Comparison of ENCODE assay signal across 9 cellular contexts in genomic region chrX:2707334-2707760, GRCh38. TPM values are rescaled to one million over a fixed set of nuclear protein-coding genes. Genes with fewer than 3 reads are reported as not detected.
DNase-seq lines count a peak whose midpoint lies in the region; ATAC-seq and TF ChIP-seq lines count a peak whose summit lies in the region.
"Had no signal": no experiment of that assay in that cellular context is flagged by ENCODE, and none has a peak within 500 bp of the region (broad histone marks: within the 10 kb centered on the region; RNA-seq: fewer than 3 reads in every experiment).

No MANE protein-coding gene starts in this region.

- peak overlapping the region; percentile 98 for H3K27ac Mint-ChIP-seq in activated T-helper 2 cell treated with anti-CD3 and anti-CD28 coated beads, Interferon-gamma antibody, Interleukin-2, Interleukin-4, amounts not matched to agents 10 μg/mL and 5 μg/mL and 100 μg/mL, durations not matched to agents 14 hours and 24 hours and 36 hours

- H3K36me3 ChIP-seq in heart left ventricle (peaks cover 0 to 14% (median 8%) of the 10 kb centered on the region in 9 donors), skeletal muscle satellite cell (ENCODE audit: insufficient read depth, low read length) (peaks cover 3% of the 10 kb centered on the region)

- ATAC-seq in GM21717 (IDR thresholded peaks at IDR 0.05; ENCODE audit: unreplicated experiment) (peak; percentile 89), heart left ventricle (peak; percentile 7 to 40 (median 32))

- peaks cover 53% of the 10 kb centered on the region for H3K36me3 Mint-ChIP-seq in activated T-helper 2 cell treated with anti-CD3 and anti-CD28 coated beads, Interferon-gamma antibody, Interleukin-2, Interleukin-4, amounts not matched to agents 10 μg/mL and 5 μg/mL and 100 μg/mL, durations not matched to agents 14 hours and 24 hours and 36 hours (ENCODE audit: low read depth)

- no peaks in the 10 kb centered on the region for H3K9me3 Mint-ChIP-seq in activated T-helper 2 cell treated with anti-CD3 and anti-CD28 coated beads, Interferon-gamma antibody, Interleukin-2, Interleukin-4, amounts not matched to agents 10 μg/mL and 5 μg/mL and 100 μg/mL, durations not matched to agents 14 hours and 24 hours and 36 hours

- H3K4me2 ChIP-seq in skeletal muscle satellite cell (ENCODE audit: low read length), result peak overlapping the region; percentile 68

- H3K27me3 ChIP-seq in heart left ventricle, result no peaks in the 10 kb centered on the region
- H3K27me3 ChIP-seq in skeletal muscle satellite cell (ENCODE audit: control insufficient read depth, insufficient read depth, low read length), result no peaks in the 10 kb centered on the region

- DNase-seq in Caki2 (ENCODE audit: low read depth) (peak; percentile 94), heart left ventricle (peak in 4 of 5 donors; percentile 53 to 70 (median 60)), NCI-H1694 treated with DMSO at 0.1 percent for 48 hours (lab: John Stamatoyannopoulos, UW) (no peak), NCI-H1048 (lab: John Stamatoyannopoulos, UW) (no peak)
- peak; percentile 97 for DNase-seq in Jurkat, Clone E6-1 (ENCODE audit: low read depth, low spot score)
- DNase-seq in activated T-helper 2 cell treated with anti-CD3 and anti-CD28 coated beads, Interferon-gamma antibody, Interleukin-2, Interleukin-4, amounts not matched to agents 10 μg/mL and 5 μg/mL and 100 μg/mL, durations not matched to agents 14 hours and 24 hours and 36 hours (ENCODE audit: low spot score), result peak; percentile 52

- in situ Hi-C loops in Caki2 (cut with HindIII; ENCODE audit: low pct_unique_long_range_greater_than_20kb, low sequenced_read_pairs), result no loop called here

- intact Hi-C loops in activated T-helper 2 cell treated with anti-CD3 and anti-CD28 coated beads, Interferon-gamma antibody, Interleukin-2, Interleukin-4, amounts not matched to agents 10 μg/mL and 5 μg/mL and 100 μg/mL, durations not matched to agents 14 hours and 24 hours and 36 hours (cut with micrococcal nuclease), result loop anchor here (1.0 kb wide), 1 partner anchor 10 kb away; no protein-coding TSS in a partner anchor
- intact Hi-C loops in heart left ventricle (cut with DNase I), result loop anchor here in 3 of 10 donors (10.0 kb wide), 4 partner anchors 57 to 217 kb away; partner anchors contain the start of gene ARSD (in 1 of the 3)

- H3K4me1 Mint-ChIP-seq in activated T-helper 2 cell treated with anti-CD3 and anti-CD28 coated beads, Interferon-gamma antibody, Interleukin-2, Interleukin-4, amounts not matched to agents 10 μg/mL and 5 μg/mL and 100 μg/mL, durations not matched to agents 14 hours and 24 hours and 36 hours (ENCODE audit: low read depth), result peaks cover 79% of the 10 kb centered on the region

- TF ChIP-seq POLR2A in heart left ventricle (IDR thresholded peaks at IDR 0.05), result no peak

- peak overlapping the region; percentile 32 for H3K4me3 ChIP-seq in Jurkat, Clone E6-1 (ENCODE audit: low read length)
- H3K4me3 ChIP-seq in heart left ventricle (peak overlapping the region in 2 of 12 donors; percentile 15 to 21), skeletal muscle satellite cell (ENCODE audit: low read length) (peak overlapping the region; percentile 0)

- H3K4me1 ChIP-seq in heart left ventricle, result peaks cover 24 to 92% (median 79%) of the 10 kb centered on the region in 12 donors
- H3K4me1 ChIP-seq in skeletal muscle satellite cell (ENCODE audit: control insufficient read depth, insufficient read depth, low read length), result peaks cover 59% of the 10 kb centered on the region

- H3K9me3 ChIP-seq in heart left ventricle (no peaks in the 10 kb centered on the region), skeletal muscle satellite cell (replicated peaks; ENCODE audit: low read length) (no peaks in the 10 kb centered on the region)

- peak in 1 of 12 donors; percentile 5 for TF ChIP-seq CTCF in heart left ventricle (IDR thresholded peaks at IDR 0.05)

- 14 to 35% (median 25%) methylated on average over 12 of the region's 12 CpGs for WGBS in heart left ventricle, 4 donors

- H3K27ac ChIP-seq in heart left ventricle, result peak overlapping the region in 8 of 12 donors; percentile 3 to 73 (median 32)

- H3K9ac ChIP-seq in skeletal muscle satellite cell (ENCODE audit: low read depth, low read length), result peak overlapping the region; percentile 52

- no peaks in the 10 kb centered on the region for H3K27me3 Mint-ChIP-seq in activated T-helper 2 cell treated with anti-CD3 and anti-CD28 coated beads, Interferon-gamma antibody, Interleukin-2, Interleukin-4, amounts not matched to agents 10 μg/mL and 5 μg/mL and 100 μg/mL, durations not matched to agents 14 hours and 24 hours and 36 hours (ENCODE audit: low read depth)

- peak overlapping the region; percentile 45 for H3K4me3 Mint-ChIP-seq in activated T-helper 2 cell treated with anti-CD3 and anti-CD28 coated beads, Interferon-gamma antibody, Interleukin-2, Interleukin-4, amounts not matched to agents 10 μg/mL and 5 μg/mL and 100 μg/mL, durations not matched to agents 14 hours and 24 hours and 36 hours (ENCODE audit: low read depth)

RNA-seq across cellular contexts. Expression of gene CD99, which starts 16.3 kb away (rescaled TPM):
- total RNA-seq in Caki2 (2014; rRNA removed; shearing (Covaris generic); ENCODE audit: low replicate concordance), result 156 and 200 TPM in 2 replicates
- 682 TPM for polyA plus RNA-seq in Jurkat, Clone E6-1 (2012; ENCODE audit: insufficient read depth, insufficient read length)
- 280 and 290 TPM in 2 replicates for total RNA-seq in activated T-helper 2 cell treated with anti-CD3 and anti-CD28 coated beads, Interferon-gamma antibody, Interleukin-2, Interleukin-4, amounts not matched to agents 10 μg/mL and 5 μg/mL and 100 μg/mL, durations not matched to agents 14 hours and 24 hours and 36 hours
- 100 to 1,000 TPM; 216 to 475 (median 264) TPM for total RNA-seq in heart left ventricle
- polyA plus RNA-seq in heart left ventricle, result 100 to 1,000 TPM; 302 to 477 TPM
- 189 and 310 TPM in 2 replicates for total RNA-seq in skeletal muscle satellite cell (2012; rRNA removed)

RNA-seq across cellular contexts. Expression of gene XG, which starts 44.5 kb away (rescaled TPM):
- not detected in 2 replicates for total RNA-seq in Caki2 (2014; rRNA removed; shearing (Covaris generic); ENCODE audit: low replicate concordance)
- not detected for polyA plus RNA-seq in Jurkat, Clone E6-1 (2012; ENCODE audit: insufficient read depth, insufficient read length)
- not detected in 2 replicates for total RNA-seq in activated T-helper 2 cell treated with anti-CD3 and anti-CD28 coated beads, Interferon-gamma antibody, Interleukin-2, Interleukin-4, amounts not matched to agents 10 μg/mL and 5 μg/mL and 100 μg/mL, durations not matched to agents 14 hours and 24 hours and 36 hours
- total RNA-seq in heart left ventricle, result under 1 TPM in 6 of 9 donors, not detected in 3; 0.28 to 0.85 (median 0.62) TPM
- polyA plus RNA-seq in heart left ventricle, result under 1 TPM; 0.06 to 0.11 TPM
- 9.4 and 11.2 TPM in 2 replicates for total RNA-seq in skeletal muscle satellite cell (2012; rRNA removed)
- total RNA-seq: activated CD8-positive, alpha-beta memory T cell treated with anti-CD3 and anti-CD28 coated beads for 36 hours had no signal

Comparison
In these comparisons a context has a peak if more than half of its experiments do, and no peak if none do; other contexts are left out.
1. DNase-seq: peak in Caki2 (single experiment), Jurkat, Clone E6-1 (single experiment), activated T-helper 2 cell treated with anti-CD3 and anti-CD28 coated beads, Interferon-gamma antibody, Interleukin-2, Interleukin-4, amounts not matched to agents 10 μg/mL and 5 μg/mL and 100 μg/mL, durations not matched to agents 14 hours and 24 hours and 36 hours (single experiment) and heart left ventricle (4 of 5); none in NCI-H1694 treated with DMSO at 0.1 percent for 48 hours (single experiment) and NCI-H1048 (single experiment).